In genomic region chr5:108530706-108531105, GRCh38 we compare ENCODE assay signal across 23 cellular contexts.
"Had no signal": no experiment of that assay in that cellular context is flagged by ENCODE, and none has a peak within 500 bp of the region (broad histone marks: within the 10 kb centered on the region; RNA-seq: fewer than 3 reads in every experiment).

No MANE protein-coding gene starts in this region.

- H3K9me3 ChIP-seq: Peyer's patch, SJCRH30 had no signal

- H3K4me3 ChIP-seq: Peyer's patch, SJCRH30 had no signal

- H3K4me2 ChIP-seq: SK-N-SH had no signal

- H3K27me3 ChIP-seq: Peyer's patch, SJCRH30 had no signal

- ATAC-seq: activated naive CD4-positive, alpha-beta T cell treated with anti-CD3 and anti-CD28 coated beads, Interleukin-2, amount 50 U/mL, for 72 hours; activated naive CD8-positive, alpha-beta T cell treated with anti-CD3 and anti-CD28 coated beads, Interleukin-2, amount 50 U/mL, for 24 hours; activated T-cell treated with anti-CD3 and anti-CD28 coated beads, Interleukin-2, amount 50 U/mL, for 4 hours had no signal

- DNase-seq: activated CD4-positive, alpha-beta memory T cell treated with anti-CD3 and anti-CD28 coated beads for 36 hours; activated CD4-positive, alpha-beta T cell treated with anti-CD3 and anti-CD28 coated beads, Interleukin-2, amount 10 ng/mL, durations not matched to agents 7 days and 5 days; activated CD4-positive, CD25-positive, alpha-beta regulatory T cell; activated CD8-positive, alpha-beta memory T cell treated with anti-CD3 and anti-CD28 coated beads for 24 hours; activated effector memory CD4-positive, alpha-beta T cell treated with anti-CD3 and anti-CD28 coated beads, Interleukin-2, amount 50 U/mL, for 16 hours; activated naive CD4-positive, alpha-beta T cell treated with Interleukin-2 at 50 U/mL for 16 hours; activated naive CD8-positive, alpha-beta T cell treated with anti-CD3 and anti-CD28 coated beads, Interleukin-2, amount 50 U/mL, for 24 hours; activated T-cell treated with anti-CD3 and anti-CD28 coated beads, Interleukin-2, amount 50 U/mL, for 4 hours; amniotic stem cell; Kasumi-1; NCI-H146; NCI-H187 treated with DMSO at 0.1 percent for 48 hours; NCI-H2081 treated with DMSO at 0.1 percent for 48 hours; NCI-H446; NCI-H524; Peyer's patch; Right ventricle myocardium superior; SJCRH30; SK-N-SH; T-helper 1 cell had no signal

- H3K27ac ChIP-seq: RWPE1, SJCRH30, VCaP had no signal

- H3K36me3 ChIP-seq: Peyer's patch, SJCRH30 had no signal

- H3K4me1 ChIP-seq: SJCRH30 had no signal

- H3K9me2 ChIP-seq: SK-N-SH had no signal

- H3K9ac ChIP-seq: SK-N-SH had no signal
